Comparison of ENCODE assay signal across 13 cellular contexts in the genomic region with DNA sequence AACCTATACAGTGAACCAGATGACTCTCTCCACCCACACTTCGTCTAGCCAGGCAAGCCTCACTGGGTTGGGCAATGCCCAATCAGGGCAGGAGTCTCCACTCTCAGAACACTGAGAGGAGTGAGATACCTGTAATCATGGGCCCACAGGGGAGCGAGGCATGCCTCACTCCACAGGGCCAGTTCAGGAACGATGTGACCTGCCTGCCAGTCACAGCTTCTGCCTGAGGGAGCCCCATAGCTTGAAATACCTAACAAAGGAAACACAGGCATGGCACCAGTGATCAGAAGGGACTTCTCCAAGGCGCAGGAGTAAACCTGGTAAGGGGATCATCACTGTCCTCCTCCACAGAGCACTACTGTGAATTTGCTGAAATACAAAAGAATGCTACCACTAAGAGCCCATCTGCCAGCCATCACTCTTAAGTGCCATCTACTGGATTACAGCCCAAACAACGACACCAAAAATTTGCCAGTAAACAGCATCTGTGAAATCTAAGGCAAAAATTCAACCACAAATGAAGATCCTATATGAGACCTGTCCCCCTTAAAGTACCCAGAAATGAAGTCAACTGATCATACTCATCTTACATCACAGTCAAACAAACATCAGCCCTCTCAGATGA.
DNase-seq lines count a peak whose midpoint lies in the region; ATAC-seq lines count a peak whose summit lies in the region.
"Had no signal": no experiment of that assay in that cellular context is flagged by ENCODE, and none has a peak within 500 bp of the region (broad histone marks: within the 10 kb centered on the region; RNA-seq: fewer than 3 reads in every experiment).

No MANE protein-coding gene starts in this region.

- no peaks in the 10 kb centered on the region for H3K27me3 Mint-ChIP-seq in natural killer cell treated with Interleukin-12 subunit alpha and Interleukin-12 subunit beta and Interleukin-15 and Interleukin-18, amount 100 ng/mL, for 72 hours

- no peak overlapping the region for H3K4me3 Mint-ChIP-seq in natural killer cell treated with Interleukin-12 subunit alpha and Interleukin-12 subunit beta and Interleukin-15 and Interleukin-18, amount 100 ng/mL, for 72 hours

- DNase-seq in COR-L47 (lab: John Stamatoyannopoulos, UW) = peak; percentile 20
- peak; percentile 3 for DNase-seq in HT-29 (ENCODE audit: low spot score)
- peak; percentile 60 for DNase-seq in NCI-H82 (lab: John Stamatoyannopoulos, UW)
- DNase-seq in foreskin melanocyte = peak; percentile 13
- no peak for DNase-seq in natural killer cell treated with Interleukin-12 subunit alpha and Interleukin-12 subunit beta and Interleukin-15 and Interleukin-18, amount 100 ng/mL, for 72 hours (ENCODE audit: low spot score)
- DNase-seq: activated CD4-positive, alpha-beta T cell treated with anti-CD3 and anti-CD28 coated beads, Interleukin-2, amount 50 U/mL, for 48 hours; activated naive CD4-positive, alpha-beta T cell treated with Interleukin-2 at 50 U/mL for 16 hours; C1 segment of cervical spinal cord; stimulated activated CD4-positive, alpha-beta T cell treated with anti-CD3 and anti-CD28 coated beads, Interleukin-2, amount 100 ng/mL, for 48 hours; stimulated activated naive CD4-positive, alpha-beta T cell had no signal

- H3K27ac Mint-ChIP-seq in natural killer cell treated with Interleukin-12 subunit alpha and Interleukin-12 subunit beta and Interleukin-15 and Interleukin-18, amount 100 ng/mL, for 72 hours = no peak overlapping the region

- no peak for ATAC-seq in natural killer cell treated with Interleukin-12 subunit alpha and Interleukin-12 subunit beta and Interleukin-15 and Interleukin-18, amount 100 ng/mL, for 72 hours
- ATAC-seq in HG03139 (IDR thresholded peaks at IDR 0.05; ENCODE audit: unreplicated experiment) = no peak
- ATAC-seq in HG03159 (IDR thresholded peaks at IDR 0.05; ENCODE audit: unreplicated experiment) = no peak
- no peak for ATAC-seq in GM19463 (IDR thresholded peaks at IDR 0.05; ENCODE audit: unreplicated experiment)

- H3K36me3 Mint-ChIP-seq in natural killer cell treated with Interleukin-12 subunit alpha and Interleukin-12 subunit beta and Interleukin-15 and Interleukin-18, amount 100 ng/mL, for 72 hours = peaks cover 14% of the 10 kb centered on the region

- H3K9me3 Mint-ChIP-seq in natural killer cell treated with Interleukin-12 subunit alpha and Interleukin-12 subunit beta and Interleukin-15 and Interleukin-18, amount 100 ng/mL, for 72 hours = peaks cover 22% of the 10 kb centered on the region

- no peaks in the 10 kb centered on the region for H3K4me1 Mint-ChIP-seq in natural killer cell treated with Interleukin-12 subunit alpha and Interleukin-12 subunit beta and Interleukin-15 and Interleukin-18, amount 100 ng/mL, for 72 hours (ENCODE audit: low read depth in 2 of 2)
